ENCODE assay signal across 21 cellular contexts in the genomic region with DNA sequence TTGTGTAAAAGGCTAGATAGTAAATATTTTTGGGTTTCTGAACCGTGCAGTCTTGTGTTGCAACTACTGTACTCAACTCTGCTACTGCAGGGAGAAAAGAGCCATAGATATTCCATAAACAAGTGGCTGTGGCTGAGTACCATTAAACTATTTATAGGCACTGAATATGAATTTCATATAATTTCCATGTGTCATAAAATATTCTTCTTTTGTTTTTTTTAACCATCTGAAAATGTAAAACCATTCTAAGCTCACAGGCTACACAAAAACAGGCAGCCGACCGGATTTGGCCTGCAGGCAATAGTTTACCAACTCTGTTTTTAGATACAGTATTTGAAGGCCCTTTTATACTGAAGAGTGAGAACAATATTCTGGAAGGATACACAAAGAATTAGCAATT. TPM values are rescaled to one million over a fixed set of nuclear protein-coding genes. Genes with fewer than 3 reads are reported as not detected.
"Had no signal": no experiment of that assay in that cellular context is flagged by ENCODE, and none has a peak within 500 bp of the region (broad histone marks: within the 10 kb centered on the region; RNA-seq: fewer than 3 reads in every experiment).

No MANE protein-coding gene starts in this region.

- H3K4me3 Mint-ChIP-seq: naive thymus-derived CD8-positive, alpha-beta T cell; neural progenitor cell had no signal

- H3K9me3 Mint-ChIP-seq: neural progenitor cell had no signal

- H3K9me3 ChIP-seq: heart right ventricle, mucosa of descending colon, ovary had no signal

- H3K4me3 ChIP-seq: dorsolateral prefrontal cortex, heart right ventricle, mucosa of descending colon, neural progenitor cell, ovary had no signal

- H3K36me3 Mint-ChIP-seq: naive thymus-derived CD8-positive, alpha-beta T cell; neural progenitor cell had no signal

- H3K9ac ChIP-seq: neural progenitor cell had no signal

- H3K36me3 ChIP-seq: heart right ventricle, neural progenitor cell, ovary had no signal

- H3K27ac ChIP-seq: dorsolateral prefrontal cortex, neural progenitor cell had no signal

- DNase-seq: cortex of kidney; dorsolateral prefrontal cortex; effector CD8-positive, alpha-beta T cell; heart right ventricle; hypothalamus; islet precursor cell; mucosa of descending colon; naive thymus-derived CD8-positive, alpha-beta T cell; nucleus accumbens; ovary; small intestine; stimulated activated CD4-positive, alpha-beta T cell treated with anti-CD3 and anti-CD28 coated beads, Interleukin-12 subunit alpha, Interleukin-12 subunit beta, amount 100 ng/mL, for 4 hours; stimulated activated naive CD4-positive, alpha-beta T cell treated with Interleukin-2 at 50 U/mL for 16 hours; trophoblast cell had no signal

- ATAC-seq: mucosa of descending colon; naive thymus-derived CD8-positive, alpha-beta T cell had no signal

- H3K4me1 Mint-ChIP-seq: naive thymus-derived CD8-positive, alpha-beta T cell; neural progenitor cell had no signal

- H3K27ac Mint-ChIP-seq: naive thymus-derived CD8-positive, alpha-beta T cell; neural progenitor cell; progenitor cell of endocrine pancreas had no signal

- H3K27me3 ChIP-seq: heart right ventricle, neural progenitor cell, ovary had no signal

- H3K27me3 Mint-ChIP-seq: progenitor cell of endocrine pancreas had no signal

- H3K4me1 ChIP-seq: neural progenitor cell had no signal

RNA-seq across cellular contexts. Expression of a gene that starts 15.7 kb away (rescaled TPM):
- total RNA-seq: cardiac septum; chondrocyte; frontal cortex; glomerular endothelial cell; lower leg skin; naive thymus-derived CD8-positive, alpha-beta T cell; progenitor cell of endocrine pancreas had no signal
